In genomic region chr3:170724599-170724998, GRCh38 we compare ENCODE assay signal across 11 cellular contexts.
A peak's percentile ranks its signal among the peaks of the same experiment; 100 is the strongest.
DNase-seq lines count a peak whose midpoint lies in the region; ATAC-seq and TF ChIP-seq lines count a peak whose summit lies in the region.
"Had no signal": no experiment of that assay in that cellular context is flagged by ENCODE, and none has a peak within 500 bp of the region (broad histone marks: within the 10 kb centered on the region; RNA-seq: fewer than 3 reads in every experiment).

No MANE protein-coding gene starts in this region.

- H3K4me1 Mint-ChIP-seq in nephron (peaks cover 21% of the 10 kb centered on the region), type B pancreatic cell (ENCODE audit: unreplicated experiment) (peaks cover 19% of the 10 kb centered on the region)
- H3K4me1 Mint-ChIP-seq: CD4-positive, CD25-positive, alpha-beta regulatory T cell had no signal

- H3K27ac Mint-ChIP-seq in nephron (peak overlapping the region; percentile 4 to 53 (median 48)), type B pancreatic cell (no peak overlapping the region)
- H3K27ac Mint-ChIP-seq: CD4-positive, CD25-positive, alpha-beta regulatory T cell had no signal

- DNase-seq in AG20443 (ENCODE audit: low spot score) (peak; percentile 52), NB4 (ENCODE audit: low read depth) (peak; percentile 7), coronary artery (ENCODE audit: low spot score) (peak; percentile 76), type B pancreatic cell (ENCODE audit: extremely low spot score, unreplicated experiment) (no peak), superior temporal gyrus (ENCODE audit: extremely low spot score) (no peak), HPDE6-E6E7 (ENCODE audit: extremely low spot score) (no peak)
- DNase-seq: CD4-positive, CD25-positive, alpha-beta regulatory T cell; small intestine had no signal

- H3K36me3 Mint-ChIP-seq in nephron (ENCODE audit: low read depth) (no peaks in the 10 kb centered on the region), type B pancreatic cell (no peaks in the 10 kb centered on the region)
- H3K36me3 Mint-ChIP-seq: CD4-positive, CD25-positive, alpha-beta regulatory T cell had no signal

- TF ChIP-seq CTCF in NB4 (IDR thresholded peaks at IDR 0.05; ENCODE audit: low read depth, low read length) (no peak), coronary artery (IDR thresholded peaks at IDR 0.05) (no peak), nephron (IDR thresholded peaks at IDR 0.05; ENCODE audit: unreplicated experiment in 3 of 3) (no peak), type B pancreatic cell (conservative IDR thresholded peaks at IDR 0.05) (no peak)

- H3K27me3 Mint-ChIP-seq in nephron (ENCODE audit: low read depth) (no peaks in the 10 kb centered on the region), type B pancreatic cell (no peaks in the 10 kb centered on the region)
- H3K27me3 Mint-ChIP-seq: CD4-positive, CD25-positive, alpha-beta regulatory T cell had no signal

- no peak for ATAC-seq in GM21576 (IDR thresholded peaks at IDR 0.05; ENCODE audit: unreplicated experiment)
- ATAC-seq: GM12878 had no signal

- H3K4me3 Mint-ChIP-seq in nephron, result no peak overlapping the region
- no peak overlapping the region for H3K4me3 Mint-ChIP-seq in type B pancreatic cell
- H3K4me3 Mint-ChIP-seq: CD4-positive, CD25-positive, alpha-beta regulatory T cell had no signal

- H3K4me3 ChIP-seq in NB4 (ENCODE audit: low read depth, low read length) (no peak overlapping the region), coronary artery (no peak overlapping the region)
- H3K4me3 ChIP-seq: GM12878 had no signal

- H3K9me3 Mint-ChIP-seq in nephron (peaks cover 1% of the 10 kb centered on the region), type B pancreatic cell (no peaks in the 10 kb centered on the region)
- H3K9me3 Mint-ChIP-seq: CD4-positive, CD25-positive, alpha-beta regulatory T cell had no signal

- H3K27ac ChIP-seq in coronary artery, result peak overlapping the region in 1 of 2 donors; percentile 71

- TF ChIP-seq POLR2A in NB4 (IDR thresholded peaks at IDR 0.05; ENCODE audit: extremely low read depth, insufficient read length), result no peak

Comparison
In these comparisons a context has a peak if more than half of its experiments do, and no peak if none do; other contexts are left out.
1. DNase-seq: peak in AG20443 (single experiment), NB4 (single experiment) and coronary artery (single experiment); none in type B pancreatic cell (single experiment), superior temporal gyrus (single experiment) and HPDE6-E6E7 (single experiment).